In genomic region chr15:54032066-54032465, GRCh38 we compare ENCODE assay signal across 9 cellular contexts. TPM values are rescaled to one million over a fixed set of nuclear protein-coding genes. Genes with fewer than 3 reads are reported as not detected.
"Had no signal": no experiment of that assay in that cellular context is flagged by ENCODE, and none has a peak within 500 bp of the region (broad histone marks: within the 10 kb centered on the region; RNA-seq: fewer than 3 reads in every experiment).

No MANE protein-coding gene starts in this region.

- H3K4me1 ChIP-seq: HAP-1 had no signal

- DNase-seq: GM23248, GOT3, H7, HFFc6 had no signal

- H3K27ac ChIP-seq: GM23248, HL-60 had no signal

- ATAC-seq: HCT116, HepG2 had no signal

- H3K36me3 ChIP-seq: HAP-1 had no signal

- H3K9me3 ChIP-seq: HAP-1 had no signal

- H3K4me3 ChIP-seq: GM23248, HAP-1 had no signal

RNA-seq across cellular contexts. Expression of gene UNC13C, which starts 53.8 kb away (rescaled TPM):
- total RNA-seq: GM23248, H4, HFFc6 had no signal
